In genomic region chr11:61968758-61969390, GRCh38 we compare ENCODE assay signal across 3 cellular contexts.
TF ChIP-seq lines count a peak whose summit lies in the region.

No MANE protein-coding gene starts in this region.

TF ChIP-seq in SK-N-SH, 30 proteins besides CTCF, POLR2A, EP300 and RAD21:
- TF ChIP-seq, protein P1, sequence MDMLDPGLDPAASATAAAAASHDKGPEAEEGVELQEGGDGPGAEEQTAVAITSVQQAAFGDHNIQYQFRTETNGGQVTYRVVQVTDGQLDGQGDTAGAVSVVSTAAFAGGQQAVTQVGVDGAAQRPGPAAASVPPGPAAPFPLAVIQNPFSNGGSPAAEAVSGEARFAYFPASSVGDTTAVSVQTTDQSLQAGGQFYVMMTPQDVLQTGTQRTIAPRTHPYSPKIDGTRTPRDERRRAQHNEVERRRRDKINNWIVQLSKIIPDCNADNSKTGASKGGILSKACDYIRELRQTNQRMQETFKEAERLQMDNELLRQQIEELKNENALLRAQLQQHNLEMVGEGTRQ (IDR thresholded peaks at IDR 0.05; ENCODE audit: borderline replicate concordance, low read depth, low read length), result no peak
- TF ChIP-seq SIN3A (IDR thresholded peaks at IDR 0.05; ENCODE audit: borderline replicate concordance, low read depth, low read length), result no peak
- TF ChIP-seq GABPA (IDR thresholded peaks at IDR 0.05; ENCODE audit: low read depth), result no peak

TF ChIP-seq in SK-N-SH treated with all-trans-retinoic acid at 6 μM for 48 hours, 23 proteins besides CTCF, POLR2A, EP300 and RAD21:
- no peak for TF ChIP-seq TCF4 (CRISPR knock-in tag; IDR thresholded peaks at IDR 0.05; ENCODE audit: borderline replicate concordance)
- TF ChIP-seq ISL1 (CRISPR knock-in tag; IDR thresholded peaks at IDR 0.05), result no peak
- no peak for TF ChIP-seq RARB (CRISPR knock-in tag; IDR thresholded peaks at IDR 0.05)

TF ChIP-seq in HepG2, 621 proteins besides CTCF, POLR2A, EP300 and RAD21:
- TF ChIP-seq SP140L (CRISPR knock-in tag; IDR thresholded peaks at IDR 0.05; ENCODE audit: borderline replicate concordance) (0 out of 2 replicates have a peak, but pooled peaks have one; percentile 23), ZNF510 (CRISPR knock-in tag; IDR thresholded peaks at IDR 0.05; ENCODE audit: low read depth) (no peak; the same call in 1 of the 2 replicates), ZEB1 (IDR thresholded peaks at IDR 0.05; ENCODE audit: insufficient replicate concordance, low read depth) (no peak), REPIN1 (CRISPR knock-in tag; IDR thresholded peaks at IDR 0.05; ENCODE audit: borderline replicate concordance, low read depth) (0 out of 2 replicates have a peak, but pooled peaks have one; percentile 8), ZBTB38 (CRISPR knock-in tag; IDR thresholded peaks at IDR 0.05) (peak; percentile 76; the same call in 1 of the 2 replicates), CAMTA2 (CRISPR knock-in tag; IDR thresholded peaks at IDR 0.05; ENCODE audit: borderline replicate concordance) (no peak), ZSCAN12 (CRISPR knock-in tag; IDR thresholded peaks at IDR 0.05) (no peak), TGIF2 (CRISPR knock-in tag; IDR thresholded peaks at IDR 0.05) (0 out of 2 replicates have a peak, but pooled peaks have one; percentile 4), ZNF605 (CRISPR knock-in tag; IDR thresholded peaks at IDR 0.05) (no peak), RCOR2 (CRISPR knock-in tag; IDR thresholded peaks at IDR 0.05) (no peak), SP4 (CRISPR knock-in tag; IDR thresholded peaks at IDR 0.05) (no peak), ZNF543 (CRISPR knock-in tag; IDR thresholded peaks at IDR 0.05) (peak; percentile 13; the same call in 1 of the 2 replicates), CEBPZ (IDR thresholded peaks at IDR 0.05; ENCODE audit: low read length) (no peak), ZNF720 (CRISPR knock-in tag; IDR thresholded peaks at IDR 0.05) (no peak), JUND (CRISPR knock-in tag; IDR thresholded peaks at IDR 0.05) (no peak), ISL2 (CRISPR knock-in tag; IDR thresholded peaks at IDR 0.05) (0 out of 2 replicates have a peak, but pooled peaks have one; percentile 19), ZNF343 (CRISPR knock-in tag; IDR thresholded peaks at IDR 0.05) (no peak), ZBTB40 (IDR thresholded peaks at IDR 0.05) (no peak), ZBTB40 (CRISPR knock-in tag; IDR thresholded peaks at IDR 0.05) (no peak), THAP8 (CRISPR knock-in tag; IDR thresholded peaks at IDR 0.05; ENCODE audit: borderline replicate concordance) (no peak), KAT7 (CRISPR knock-in tag; IDR thresholded peaks at IDR 0.05; ENCODE audit: borderline replicate concordance) (no peak), ZFYVE20 (CRISPR knock-in tag; IDR thresholded peaks at IDR 0.05; ENCODE audit: borderline replicate concordance, low read depth) (no peak), ZNF260 (CRISPR knock-in tag; IDR thresholded peaks at IDR 0.05; ENCODE audit: borderline replicate concordance, low read depth) (no peak), EED (CRISPR knock-in tag; IDR thresholded peaks at IDR 0.05) (no peak), CENPX (CRISPR knock-in tag; IDR thresholded peaks at IDR 0.05) (no peak), ZNF549 (CRISPR knock-in tag; IDR thresholded peaks at IDR 0.05) (no peak), JUN (CRISPR knock-in tag; IDR thresholded peaks at IDR 0.05) (no peak), ZC3H4 (CRISPR knock-in tag; IDR thresholded peaks at IDR 0.05; ENCODE audit: borderline replicate concordance) (no peak), CEBPB (IDR thresholded peaks at IDR 0.05; ENCODE audit: borderline replicate concordance, low read depth, low read length) (no peak), ZNF136 (CRISPR knock-in tag; IDR thresholded peaks at IDR 0.05; ENCODE audit: low read depth) (no peak), DBP (CRISPR knock-in tag; IDR thresholded peaks at IDR 0.05; ENCODE audit: not compliant biosample characterization) (no peak)
- TF ChIP-seq, protein P2, sequence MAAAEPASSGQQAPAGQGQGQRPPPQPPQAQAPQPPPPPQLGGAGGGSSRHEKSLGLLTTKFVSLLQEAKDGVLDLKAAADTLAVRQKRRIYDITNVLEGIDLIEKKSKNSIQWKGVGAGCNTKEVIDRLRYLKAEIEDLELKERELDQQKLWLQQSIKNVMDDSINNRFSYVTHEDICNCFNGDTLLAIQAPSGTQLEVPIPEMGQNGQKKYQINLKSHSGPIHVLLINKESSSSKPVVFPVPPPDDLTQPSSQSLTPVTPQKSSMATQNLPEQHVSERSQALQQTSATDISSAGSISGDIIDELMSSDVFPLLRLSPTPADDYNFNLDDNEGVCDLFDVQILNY (CRISPR knock-in tag; conservative IDR thresholded peaks at IDR 0.05), result no peak
- TF ChIP-seq, protein P3, sequence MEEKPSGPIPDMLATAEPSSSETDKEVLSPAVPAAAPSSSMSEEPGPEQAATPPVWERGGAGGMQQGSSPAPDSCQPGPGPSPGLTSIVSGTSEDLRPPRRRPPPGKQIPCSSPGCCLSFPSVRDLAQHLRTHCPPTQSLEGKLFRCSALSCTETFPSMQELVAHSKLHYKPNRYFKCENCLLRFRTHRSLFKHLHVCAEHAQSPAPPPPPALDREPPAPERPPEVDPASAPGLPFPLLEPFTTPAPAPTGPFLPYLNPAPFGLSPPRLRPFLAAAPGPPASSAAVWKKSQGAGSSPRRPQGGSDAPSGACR (CRISPR knock-in tag; IDR thresholded peaks at IDR 0.05), result no peak
- TF ChIP-seq, protein P4, sequence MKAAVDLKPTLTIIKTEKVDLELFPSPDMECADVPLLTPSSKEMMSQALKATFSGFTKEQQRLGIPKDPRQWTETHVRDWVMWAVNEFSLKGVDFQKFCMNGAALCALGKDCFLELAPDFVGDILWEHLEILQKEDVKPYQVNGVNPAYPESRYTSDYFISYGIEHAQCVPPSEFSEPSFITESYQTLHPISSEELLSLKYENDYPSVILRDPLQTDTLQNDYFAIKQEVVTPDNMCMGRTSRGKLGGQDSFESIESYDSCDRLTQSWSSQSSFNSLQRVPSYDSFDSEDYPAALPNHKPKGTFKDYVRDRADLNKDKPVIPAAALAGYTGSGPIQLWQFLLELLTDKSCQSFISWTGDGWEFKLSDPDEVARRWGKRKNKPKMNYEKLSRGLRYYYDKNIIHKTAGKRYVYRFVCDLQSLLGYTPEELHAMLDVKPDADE (CRISPR knock-in tag; IDR thresholded peaks at IDR 0.05), result no peak
- TF ChIP-seq, protein P5, sequence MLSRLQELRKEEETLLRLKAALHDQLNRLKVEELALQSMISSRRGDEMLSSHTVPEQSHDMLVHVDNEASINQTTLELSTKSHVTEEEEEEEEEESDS (CRISPR knock-in tag; IDR thresholded peaks at IDR 0.05; ENCODE audit: borderline replicate concordance), result no peak
